8 cellular contexts compared by ENCODE assay signal in the genomic region with DNA sequence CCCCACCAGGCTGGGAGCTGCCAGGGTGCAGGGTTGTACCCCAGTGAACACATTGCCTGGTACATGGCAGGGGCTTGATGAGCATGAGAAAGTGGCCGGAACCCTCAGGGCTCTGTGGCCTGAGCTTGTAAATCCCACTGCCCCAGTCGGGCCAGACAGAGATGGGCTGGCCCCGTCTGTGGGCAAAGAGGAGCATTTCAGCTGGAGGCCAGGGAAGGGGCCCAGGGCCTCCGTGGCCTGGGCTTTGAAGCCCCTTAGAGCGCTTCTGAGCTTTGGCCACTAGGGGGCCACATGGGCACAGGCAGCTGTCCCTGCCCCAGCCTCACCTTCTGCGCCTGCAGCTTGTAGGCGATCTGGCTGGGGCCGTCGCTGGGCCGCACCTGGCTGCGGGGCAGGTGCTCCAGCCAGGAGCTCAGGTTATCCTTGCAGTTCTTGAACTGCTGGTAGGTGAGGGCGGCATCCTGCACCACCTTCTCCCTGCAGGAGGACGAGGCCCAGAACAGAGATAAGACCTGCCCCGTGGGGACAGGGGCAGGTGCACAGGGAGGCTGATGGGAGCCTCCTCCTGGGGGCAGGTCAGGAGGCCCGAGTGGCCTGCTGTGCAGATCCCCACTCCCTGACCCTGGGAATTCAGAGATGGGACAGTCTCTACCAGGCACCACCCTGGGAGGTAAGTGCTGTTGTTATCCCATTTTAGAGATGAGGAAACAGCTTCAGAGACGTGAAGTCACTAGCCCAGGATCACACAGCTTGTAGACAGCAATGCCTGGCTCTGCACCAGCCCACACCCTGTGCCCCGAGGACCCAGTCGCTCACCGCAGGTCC. TPM values are rescaled to one million over a fixed set of nuclear protein-coding genes. Genes with fewer than 3 reads are reported as not detected.
A peak's percentile ranks its signal among the peaks of the same experiment; 100 is the strongest.
DNase-seq lines count a peak whose midpoint lies in the region; ATAC-seq and TF ChIP-seq lines count a peak whose summit lies in the region.

No MANE protein-coding gene starts in this region.

- H3K9me3 ChIP-seq in lower lobe of right lung, result no peaks in the 10 kb centered on the region

- TF ChIP-seq CTCF in lower lobe of right lung (IDR thresholded peaks at IDR 0.05), result peak; percentile 98

- no peaks in the 10 kb centered on the region for H3K36me3 Mint-ChIP-seq in activated CD4-positive, alpha-beta T cell treated with anti-CD3 and anti-CD28 coated beads, Interleukin-2, amount 10 ng/mL, durations not matched to agents 24 days and 14 days (ENCODE audit: low read depth)

- H3K27me3 ChIP-seq in lower lobe of right lung (ENCODE audit: low read depth), result no peaks in the 10 kb centered on the region

- peaks cover 10% of the 10 kb centered on the region for H3K4me1 ChIP-seq in lower lobe of right lung

- H3K4me1 Mint-ChIP-seq in activated CD4-positive, alpha-beta T cell treated with anti-CD3 and anti-CD28 coated beads, Interleukin-2, amount 10 ng/mL, durations not matched to agents 24 days and 14 days, result peaks cover 4% of the 10 kb centered on the region

- H3K4me3 ChIP-seq in lower lobe of right lung, result no peak overlapping the region

- peaks cover 43% of the 10 kb centered on the region for H3K36me3 ChIP-seq in lower lobe of right lung

- no peak overlapping the region for H3K27ac Mint-ChIP-seq in activated CD4-positive, alpha-beta T cell treated with anti-CD3 and anti-CD28 coated beads, Interleukin-2, amount 10 ng/mL, durations not matched to agents 24 days and 14 days

- ATAC-seq in HG02642 (IDR thresholded peaks at IDR 0.05; ENCODE audit: poor library complexity, unreplicated experiment), result peak; percentile 60
- peak; percentile 89 to 90 for ATAC-seq in lower lobe of right lung
- no peak for ATAC-seq in HG02973 (IDR thresholded peaks at IDR 0.05; ENCODE audit: unreplicated experiment)

- intact Hi-C loops in activated CD4-positive, alpha-beta T cell treated with anti-CD3 and anti-CD28 coated beads, Interleukin-2, amount 10 ng/mL, durations not matched to agents 24 days and 14 days (cut with micrococcal nuclease), result loop anchor here (1.0 to 5.0 kb wide), 3 partner anchors 63 to 284 kb away; partner anchors contain the start of genes EXOC7 and ZACN
- intact Hi-C loops in lower lobe of right lung (cut with DNase I), result no loop called here

- no peaks in the 10 kb centered on the region for H3K9me3 Mint-ChIP-seq in activated CD4-positive, alpha-beta T cell treated with anti-CD3 and anti-CD28 coated beads, Interleukin-2, amount 10 ng/mL, durations not matched to agents 24 days and 14 days

- no peak overlapping the region for H3K4me3 Mint-ChIP-seq in activated CD4-positive, alpha-beta T cell treated with anti-CD3 and anti-CD28 coated beads, Interleukin-2, amount 10 ng/mL, durations not matched to agents 24 days and 14 days

- H3K27me3 Mint-ChIP-seq in activated CD4-positive, alpha-beta T cell treated with anti-CD3 and anti-CD28 coated beads, Interleukin-2, amount 10 ng/mL, durations not matched to agents 24 days and 14 days, result no peaks in the 10 kb centered on the region

- peak; percentile 85 for DNase-seq in COLO668 (lab: John Stamatoyannopoulos, UW; ENCODE audit: unreplicated experiment)
- DNase-seq in NCI-H510A (lab: John Stamatoyannopoulos, UW), result peak; percentile 82
- DNase-seq in activated CD4-positive, alpha-beta T cell treated with anti-CD3 and anti-CD28 coated beads, Interleukin-2, amount 10 ng/mL, durations not matched to agents 24 days and 14 days, result peak; percentile 94
- DNase-seq in dedifferentiated amniotic fluid mesenchymal stem cell (ENCODE audit: extremely low spot score), result peak; percentile 47
- peak; percentile 86 for DNase-seq in lower lobe of right lung
- DNase-seq in stimulated activated CD8-positive, alpha-beta memory T cell treated with anti-CD3 and anti-CD28 coated beads, Interleukin-12 subunit alpha, Interleukin-12 subunit beta, amount 100 ng/mL, for 24 hours (ENCODE audit: extremely low read depth), result peak; percentile 51

- no peak overlapping the region for H3K27ac ChIP-seq in lower lobe of right lung

RNA-seq across cellular contexts. Expression of gene EVPL, which starts 12.8 kb away (rescaled TPM):
- 0.09 and 0.17 TPM in 2 replicates for total RNA-seq in activated CD4-positive, alpha-beta T cell treated with anti-CD3 and anti-CD28 coated beads, Interleukin-2, amount 10 ng/mL, durations not matched to agents 24 days and 14 days
- total RNA-seq in lower lobe of right lung, result 36.8 TPM

RNA-seq across cellular contexts. Expression of gene CDK3, which starts 13.7 kb away (rescaled TPM):
- 6.6 and 7.4 TPM in 2 replicates for total RNA-seq in activated CD4-positive, alpha-beta T cell treated with anti-CD3 and anti-CD28 coated beads, Interleukin-2, amount 10 ng/mL, durations not matched to agents 24 days and 14 days
- 8.4 TPM for total RNA-seq in lower lobe of right lung

RNA-seq across cellular contexts. Expression of gene TEN1, which starts 35.3 kb away (rescaled TPM):
- 9.7 and 12.5 TPM in 2 replicates for total RNA-seq in activated CD4-positive, alpha-beta T cell treated with anti-CD3 and anti-CD28 coated beads, Interleukin-2, amount 10 ng/mL, durations not matched to agents 24 days and 14 days
- 14.6 TPM for total RNA-seq in lower lobe of right lung

RNA-seq across cellular contexts. Expression of gene ACOX1, which starts 35.3 kb away (rescaled TPM):
- 29.2 and 30.0 TPM in 2 replicates for total RNA-seq in activated CD4-positive, alpha-beta T cell treated with anti-CD3 and anti-CD28 coated beads, Interleukin-2, amount 10 ng/mL, durations not matched to agents 24 days and 14 days
- total RNA-seq in lower lobe of right lung, result 67.1 TPM

RNA-seq across cellular contexts. Expression of gene SRP68, which starts 58.0 kb away (rescaled TPM):
- 169 and 170 TPM in 2 replicates for total RNA-seq in activated CD4-positive, alpha-beta T cell treated with anti-CD3 and anti-CD28 coated beads, Interleukin-2, amount 10 ng/mL, durations not matched to agents 24 days and 14 days
- 65.0 TPM for total RNA-seq in lower lobe of right lung

Comparison
In these comparisons a context has a peak if more than half of its experiments do, and no peak if none do; other contexts are left out.
1. RNA of gene EVPL, which starts 12.8 kb away (total RNA-seq): 36.8 TPM in lower lobe of right lung (single experiment); 0.09 to 0.17 TPM in activated CD4-positive, alpha-beta T cell treated with anti-CD3 and anti-CD28 coated beads, Interleukin-2, amount 10 ng/mL, durations not matched to agents 24 days and 14 days; every median in the first group is over 10 times any median in the second.
2. Peak in every context shown above with its lines, with median percentiles within 50 percentile points of each other: DNase-seq.